In genomic region chr1:203028067-203028783, GRCh38 we compare ENCODE assay signal across 14 cellular contexts. TPM values are rescaled to one million over a fixed set of nuclear protein-coding genes. Genes with fewer than 3 reads are reported as not detected.
A peak's percentile ranks its signal among the peaks of the same experiment; 100 is the strongest.
DNase-seq lines count a peak whose midpoint lies in the region; ATAC-seq and TF ChIP-seq lines count a peak whose summit lies in the region.
"Had no signal": no experiment of that assay in that cellular context is flagged by ENCODE, and none has a peak within 500 bp of the region (broad histone marks: within the 10 kb centered on the region; RNA-seq: fewer than 3 reads in every experiment).

No MANE protein-coding gene starts in this region.

- intact Hi-C loops in ascending aorta (cut with DNase I), result no loop called here
- intact Hi-C loops in naive thymus-derived CD4-positive, alpha-beta T cell (cut with micrococcal nuclease), result loop anchor here (5.0 to 10.0 kb wide), 3 partner anchors 61 to 297 kb away; partner anchors contain the start of gene CYB5R1 (in 1 of the 2)

- H3K4me3 ChIP-seq in CD8-positive, alpha-beta memory T cell (ENCODE audit: low read length), result no peak overlapping the region
- no peak overlapping the region for H3K4me3 ChIP-seq in ascending aorta
- H3K4me3 ChIP-seq in naive thymus-derived CD4-positive, alpha-beta T cell (ENCODE audit: low read length), result no peak overlapping the region
- H3K4me3 ChIP-seq: adrenal gland had no signal

- no peaks in the 10 kb centered on the region for H3K9me3 Mint-ChIP-seq in CD8-positive, alpha-beta memory T cell
- peaks cover 0 to 3% (median 0%) of the 10 kb centered on the region in 11 donors for H3K9me3 Mint-ChIP-seq in naive thymus-derived CD4-positive, alpha-beta T cell

- ATAC-seq in naive thymus-derived CD4-positive, alpha-beta T cell, result no peak
- ATAC-seq in HG02973 (IDR thresholded peaks at IDR 0.05; ENCODE audit: unreplicated experiment), result no peak
- ATAC-seq in GM18873 (IDR thresholded peaks at IDR 0.05; ENCODE audit: low FRiP score, unreplicated experiment), result no peak

- H3K27me3 Mint-ChIP-seq in CD8-positive, alpha-beta memory T cell, result peaks cover 0 to 1% of the 10 kb centered on the region in 2 donors
- H3K27me3 Mint-ChIP-seq in naive thymus-derived CD4-positive, alpha-beta T cell, result peaks cover 0 to 9% (median 0%) of the 10 kb centered on the region in 5 donors

- peak; percentile 49 for DNase-seq in Ammon's horn (ENCODE audit: low spot score)
- DNase-seq in CD8-positive, alpha-beta memory T cell, result no peak
- DNase-seq in ascending aorta (ENCODE audit: low spot score in 2 of 2), result no peak
- no peak for DNase-seq in naive thymus-derived CD4-positive, alpha-beta T cell
- no peak for DNase-seq in GDM1 (lab: John Stamatoyannopoulos, UW)
- DNase-seq: mesenchymal stem cell, NCI-H1105, NCI-H774 had no signal

- CTCF ChIA-PET in CD8-positive, alpha-beta memory T cell (lab: Charles Lee), result interaction anchor here (0.8 to 1.1 kb wide), 2 partner anchors 11 to 12 kb away, joined by 3 read pairs; no protein-coding TSS in a partner anchor
- CTCF ChIA-PET in naive thymus-derived CD4-positive, alpha-beta T cell (lab: Charles Lee), result interaction anchor here (0.9 to 2.5 kb wide), 2 partner anchors 11 to 12 kb away, joined by 3 to 12 read pairs; no protein-coding TSS in a partner anchor

- peaks cover 7 to 18% (median 10%) of the 10 kb centered on the region in 3 donors for H3K4me1 Mint-ChIP-seq in CD8-positive, alpha-beta memory T cell
- H3K4me1 Mint-ChIP-seq in naive thymus-derived CD4-positive, alpha-beta T cell, result peaks cover 0 to 26% (median 14%) of the 10 kb centered on the region in 7 donors

- peaks cover 0 to 16% (median 2%) of the 10 kb centered on the region in 3 donors for H3K36me3 Mint-ChIP-seq in CD8-positive, alpha-beta memory T cell
- peaks cover 0 to 24% (median 0%) of the 10 kb centered on the region in 5 donors for H3K36me3 Mint-ChIP-seq in naive thymus-derived CD4-positive, alpha-beta T cell

- H3K27me3 ChIP-seq in CD8-positive, alpha-beta memory T cell (ENCODE audit: insufficient read depth, low read length, poor library complexity, severe bottlenecking), result no peaks in the 10 kb centered on the region
- H3K27me3 ChIP-seq in ascending aorta, result no peaks in the 10 kb centered on the region
- H3K27me3 ChIP-seq in naive thymus-derived CD4-positive, alpha-beta T cell (ENCODE audit: control insufficient read depth in 2 of 2, insufficient read depth in 2 of 2, low read length in 2 of 2), result no peaks in the 10 kb centered on the region
- H3K27me3 ChIP-seq: adrenal gland had no signal

- H3K9me3 ChIP-seq in CD8-positive, alpha-beta memory T cell (ENCODE audit: low read length), result no peaks in the 10 kb centered on the region
- H3K9me3 ChIP-seq in ascending aorta, result no peaks in the 10 kb centered on the region
- H3K9me3 ChIP-seq in naive thymus-derived CD4-positive, alpha-beta T cell (ENCODE audit: control insufficient read depth in 2 of 3, low read length in 3 of 3), result no peaks in the 10 kb centered on the region
- H3K9me3 ChIP-seq: adrenal gland had no signal

- peak overlapping the region in 3 of 8 donors; percentile 24 to 79 (median 39) for H3K27ac Mint-ChIP-seq in CD8-positive, alpha-beta memory T cell
- peak overlapping the region in 2 of 9 donors; percentile 18 to 72 for H3K27ac Mint-ChIP-seq in naive thymus-derived CD4-positive, alpha-beta T cell

- no peak for TF ChIP-seq CTCF in ascending aorta (IDR thresholded peaks at IDR 0.05)

- H3K4me3 Mint-ChIP-seq in CD8-positive, alpha-beta memory T cell, result peak overlapping the region in 4 of 7 donors; percentile 8 to 85 (median 38)
- H3K4me3 Mint-ChIP-seq in naive thymus-derived CD4-positive, alpha-beta T cell, result peak overlapping the region in 8 of 10 donors; percentile 19 to 95 (median 84)

- peaks cover 6% of the 10 kb centered on the region for H3K36me3 ChIP-seq in CD8-positive, alpha-beta memory T cell (ENCODE audit: insufficient read depth, low read length)
- peaks cover 0 to 10% of the 10 kb centered on the region in 2 donors for H3K36me3 ChIP-seq in ascending aorta
- peaks cover 0 to 12% (median 0%) of the 10 kb centered on the region in 3 experiments for H3K36me3 ChIP-seq in naive thymus-derived CD4-positive, alpha-beta T cell (ENCODE audit: control insufficient read depth in 2 of 3, insufficient read depth in 3 of 3, low read length in 3 of 3)

- H3K27ac ChIP-seq in CD8-positive, alpha-beta memory T cell (ENCODE audit: low read depth, low read length), result no peak overlapping the region
- H3K27ac ChIP-seq in ascending aorta, result peak overlapping the region; percentile 66
- H3K27ac ChIP-seq in naive thymus-derived CD4-positive, alpha-beta T cell (ENCODE audit: low read depth, low read length), result no peak overlapping the region
- H3K27ac ChIP-seq: adrenal gland had no signal

- peaks cover 15% of the 10 kb centered on the region for H3K4me1 ChIP-seq in CD8-positive, alpha-beta memory T cell (ENCODE audit: insufficient read depth, low read length)
- H3K4me1 ChIP-seq in ascending aorta, result peaks cover 4 to 20% of the 10 kb centered on the region in 2 donors
- peaks cover 0 to 11% of the 10 kb centered on the region in 2 donors for H3K4me1 ChIP-seq in naive thymus-derived CD4-positive, alpha-beta T cell (ENCODE audit: control insufficient read depth in 2 of 2, insufficient read depth in 2 of 2, low read length in 2 of 2)

- POLR2A ChIA-PET in CD8-positive, alpha-beta memory T cell (lab: Charles Lee), result interaction anchor here (0.6 kb wide), 2 partner anchors 87 to 108 kb away, joined by 3 read pairs; no protein-coding TSS in a partner anchor
- POLR2A ChIA-PET in naive thymus-derived CD4-positive, alpha-beta T cell (lab: Charles Lee), result no interaction called here

RNA-seq across cellular contexts. Expression of gene PPFIA4, which starts 1.9 kb away (rescaled TPM):
- total RNA-seq in CD8-positive, alpha-beta memory T cell, result 1 to 10 TPM; 1.2 to 1.5 TPM
- not detected for polyA plus RNA-seq in CD8-positive, alpha-beta memory T cell
- 22.2 TPM for total RNA-seq in ascending aorta
- total RNA-seq in naive thymus-derived CD4-positive, alpha-beta T cell, result 10 to 100 TPM in 1 of 5 experiments, 1 to 10 TPM in 2, under 1 TPM in 2; 0.40 to 45.5 (median 2.4) TPM
- not detected for polyA plus RNA-seq in naive thymus-derived CD4-positive, alpha-beta T cell

RNA-seq across cellular contexts. Expression of gene TMEM183A, which starts 21.1 kb away (rescaled TPM):
- 10 to 100 TPM; 76.9 to 77.2 TPM for total RNA-seq in CD8-positive, alpha-beta memory T cell
- 55.4 TPM for polyA plus RNA-seq in CD8-positive, alpha-beta memory T cell
- 44.6 TPM for total RNA-seq in ascending aorta
- total RNA-seq in naive thymus-derived CD4-positive, alpha-beta T cell, result 100 to 1,000 TPM in 2 of 5 experiments, 10 to 100 TPM in 3; 61.4 to 134 (median 77.0) TPM
- polyA plus RNA-seq in naive thymus-derived CD4-positive, alpha-beta T cell, result 10 to 100 TPM; 42.5 to 56.0 TPM

RNA-seq across cellular contexts. Expression of gene MYOG, which starts 57.6 kb away (rescaled TPM):
- not detected for total RNA-seq in CD8-positive, alpha-beta memory T cell
- not detected for polyA plus RNA-seq in CD8-positive, alpha-beta memory T cell
- not detected for total RNA-seq in ascending aorta
- total RNA-seq in naive thymus-derived CD4-positive, alpha-beta T cell, result not detected
- not detected for polyA plus RNA-seq in naive thymus-derived CD4-positive, alpha-beta T cell
- total RNA-seq: adrenal gland, HT1080, sciatic nerve, SK-MEL-5 had no signal
- polyA plus RNA-seq: adrenal gland had no signal

Comparison
In these comparisons a context has a peak if more than half of its experiments do, and no peak if none do; other contexts are left out.
1. H3K27ac ChIP-seq: peak in ascending aorta (2 of 2); none in CD8-positive, alpha-beta memory T cell (single experiment) and naive thymus-derived CD4-positive, alpha-beta T cell (single experiment).